8 cellular contexts compared by ENCODE assay signal in the genomic region with DNA sequence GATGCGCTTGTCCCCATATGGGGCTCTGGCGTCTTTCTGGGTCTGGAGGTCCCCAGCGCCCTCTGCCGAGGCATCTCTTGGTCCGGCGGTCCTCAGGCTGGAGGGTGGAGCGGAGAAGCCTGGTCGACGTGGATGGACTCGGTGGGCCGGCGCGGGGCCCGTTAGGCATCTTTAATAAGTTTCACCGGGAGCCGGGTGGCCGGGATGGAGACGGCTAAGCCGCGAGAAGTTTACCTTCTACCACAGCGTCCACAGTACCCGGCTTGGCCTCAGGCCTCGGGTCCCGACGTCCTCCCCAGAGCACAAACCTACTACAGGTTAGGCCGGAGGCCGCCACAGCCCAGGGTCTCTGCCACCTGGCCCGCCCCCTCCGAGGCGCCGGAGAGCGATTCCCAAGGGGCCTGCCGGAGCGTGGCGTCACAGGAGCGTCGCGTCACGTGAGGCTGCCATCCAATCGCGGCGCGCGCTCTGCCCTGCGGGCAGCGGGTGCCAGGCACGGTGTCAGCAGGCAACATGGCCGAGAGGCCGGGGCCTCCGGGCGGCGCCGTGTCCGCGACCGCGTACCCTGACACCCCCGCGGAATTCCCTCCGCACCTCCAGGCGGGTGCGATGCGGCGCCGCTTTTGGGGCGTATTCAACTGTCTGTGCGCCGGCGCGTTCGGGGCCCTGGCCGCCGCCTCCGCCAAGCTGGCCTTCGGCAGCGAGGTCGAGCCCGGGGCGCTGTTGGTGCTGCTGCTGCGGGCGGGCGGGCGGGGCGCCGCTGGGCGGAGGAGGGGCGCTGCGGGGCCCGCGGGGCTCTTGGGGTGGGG. TPM values are rescaled to one million over a fixed set of nuclear protein-coding genes. Genes with fewer than 3 reads are reported as not detected.
A peak's percentile ranks its signal among the peaks of the same experiment; 100 is the strongest.
DNase-seq lines count a peak whose midpoint lies in the region; ATAC-seq and TF ChIP-seq lines count a peak whose summit lies in the region.

A gene (plus strand): TSS at position 501 of the 809 bp plus-strand sequence. CDS start 13 bp downstream, at position 514.

- peak within 1 kb of the TSS; percentile 79 for H3K4me3 Mint-ChIP-seq in activated CD4-positive, alpha-beta T cell treated with anti-CD3 and anti-CD28 coated beads, Interleukin-2, amount 10 ng/mL, durations not matched to agents 7 days and 5 days

- ATAC-seq in GM18873 (IDR thresholded peaks at IDR 0.05; ENCODE audit: low FRiP score, unreplicated experiment) (peak; percentile 81), HG03139 (IDR thresholded peaks at IDR 0.05; ENCODE audit: unreplicated experiment) (peak; percentile 91)

- DNase-seq in AG09319 (ENCODE audit: extremely low read depth, low read depth) (peak; percentile 79), NCI-H510A (lab: John Stamatoyannopoulos, UW) (peak; percentile 68), cortex of kidney (lab: John Stamatoyannopoulos, UW) (peak; percentile 39), left kidney (ENCODE audit: low read depth, low spot score) (peak; percentile 98)
- peak; percentile 86 for DNase-seq in activated CD4-positive, alpha-beta T cell treated with anti-CD3 and anti-CD28 coated beads, Interleukin-2, amount 10 ng/mL, durations not matched to agents 7 days and 5 days
- DNase-seq in stimulated activated CD4-positive, alpha-beta T cell treated with anti-CD3 and anti-CD28 coated beads, Interleukin-2, amount 100 ng/mL, for 24 hours, result peak; percentile 87 to 89

- no peaks in the 10 kb centered on the region for H3K27me3 Mint-ChIP-seq in activated CD4-positive, alpha-beta T cell treated with anti-CD3 and anti-CD28 coated beads, Interleukin-2, amount 10 ng/mL, durations not matched to agents 7 days and 5 days

- no peaks in the 10 kb centered on the region for H3K9me3 Mint-ChIP-seq in activated CD4-positive, alpha-beta T cell treated with anti-CD3 and anti-CD28 coated beads, Interleukin-2, amount 10 ng/mL, durations not matched to agents 7 days and 5 days

- POLR2A ChIA-PET in activated CD4-positive, alpha-beta T cell treated with anti-CD3 and anti-CD28 coated beads, Interleukin-2, amount 10 ng/mL, durations not matched to agents 7 days and 5 days (lab: Charles Lee), result no interaction called here

- peaks cover 17% of the 10 kb centered on the region for H3K36me3 Mint-ChIP-seq in activated CD4-positive, alpha-beta T cell treated with anti-CD3 and anti-CD28 coated beads, Interleukin-2, amount 10 ng/mL, durations not matched to agents 7 days and 5 days (ENCODE audit: low read depth)

- CTCF ChIA-PET in activated CD4-positive, alpha-beta T cell treated with anti-CD3 and anti-CD28 coated beads, Interleukin-2, amount 10 ng/mL, durations not matched to agents 7 days and 5 days (lab: Charles Lee), result no interaction called here

- peak within 1 kb of the TSS; percentile 91 for H3K27ac Mint-ChIP-seq in activated CD4-positive, alpha-beta T cell treated with anti-CD3 and anti-CD28 coated beads, Interleukin-2, amount 10 ng/mL, durations not matched to agents 7 days and 5 days

- peak; percentile 41 for TF ChIP-seq CTCF in AG09319 (IDR thresholded peaks at IDR 0.05; ENCODE audit: low read depth, low read length)

- peaks cover 34% of the 10 kb centered on the region for H3K4me1 Mint-ChIP-seq in activated CD4-positive, alpha-beta T cell treated with anti-CD3 and anti-CD28 coated beads, Interleukin-2, amount 10 ng/mL, durations not matched to agents 7 days and 5 days

RNA-seq across cellular contexts. Expression of the gene that starts here (rescaled TPM):
- 10 to 100 TPM; 10.7 to 13.0 TPM for total RNA-seq in activated CD4-positive, alpha-beta T cell treated with anti-CD3 and anti-CD28 coated beads, Interleukin-2, amount 10 ng/mL, durations not matched to agents 7 days and 5 days

Comparison
In these comparisons a context has a peak if more than half of its experiments do, and no peak if none do; other contexts are left out.
1. Peak in every context shown above with its lines: DNase-seq and ATAC-seq.
2. DNase-seq: peak in every context shown above with its lines; median percentile 98 in left kidney; 88 in stimulated activated CD4-positive, alpha-beta T cell treated with anti-CD3 and anti-CD28 coated beads, Interleukin-2, amount 100 ng/mL, for 24 hours; 86 in activated CD4-positive, alpha-beta T cell treated with anti-CD3 and anti-CD28 coated beads, Interleukin-2, amount 10 ng/mL, durations not matched to agents 7 days and 5 days; 79 in AG09319; 68 in NCI-H510A; 39 in cortex of kidney.